ENCODE assay signal across 9 cellular contexts in the genomic region with DNA sequence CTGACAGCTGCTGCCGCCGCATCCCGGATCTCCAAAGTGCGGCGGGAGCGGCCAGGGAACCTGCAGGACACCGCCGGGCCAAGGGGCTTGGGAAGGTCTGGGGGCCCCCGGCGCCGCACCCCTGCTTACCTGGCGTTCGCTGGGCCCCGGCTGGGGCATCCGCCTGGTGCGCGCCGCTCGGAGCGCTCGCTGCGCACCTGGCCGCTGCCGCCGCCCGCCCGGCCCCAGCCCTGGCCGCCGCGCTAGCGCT. TPM values are rescaled to one million over a fixed set of nuclear protein-coding genes. Genes with fewer than 3 reads are reported as not detected.
A peak's percentile ranks its signal among the peaks of the same experiment; 100 is the strongest.
DNase-seq lines count a peak whose midpoint lies in the region; ATAC-seq and TF ChIP-seq lines count a peak whose summit lies in the region.
"Had no signal": no experiment of that assay in that cellular context is flagged by ENCODE, and none has a peak within 500 bp of the region (broad histone marks: within the 10 kb centered on the region; RNA-seq: fewer than 3 reads in every experiment).

No MANE protein-coding gene starts in this region.

- peak; percentile 46 for ATAC-seq in HG03175 (IDR thresholded peaks at IDR 0.05; ENCODE audit: unreplicated experiment)
- ATAC-seq in GM21737 (IDR thresholded peaks at IDR 0.05; ENCODE audit: unreplicated experiment), result no peak

- DNase-seq in endothelial cell (ENCODE audit: low spot score), result peak; percentile 30
- no peak for DNase-seq in osteocyte (ENCODE audit: extremely low spot score, unreplicated experiment)
- DNase-seq in islet precursor cell, result no peak
- DNase-seq in kidney glomerular epithelial cell (lab: John Stamatoyannopoulos, UW), result no peak
- no peak for DNase-seq in NCI-H146 (lab: John Stamatoyannopoulos, UW)
- DNase-seq: KG1 had no signal

- H3K27me3 ChIP-seq in BLaER1 treated with 17β-estradiol and CSF1 and Interleukin-3, amounts not matched to agents 10 nM and 100 nM, result peaks cover 64 to 77% (median 71%) of the 10 kb centered on the region in 11 experiments

- peaks cover 0 to 24% (median 11%) of the 10 kb centered on the region in 11 experiments; a peak in 11 of 22 replicates for H4K20me1 ChIP-seq in BLaER1 treated with 17β-estradiol and CSF1 and Interleukin-3, amounts not matched to agents 10 nM and 100 nM

- H3K4me1 Mint-ChIP-seq in endothelial cell (ENCODE audit: unreplicated experiment) (peaks cover 45% of the 10 kb centered on the region), osteocyte (ENCODE audit: unreplicated experiment) (peaks cover 47% of the 10 kb centered on the region)

- H3K9me3 Mint-ChIP-seq in endothelial cell (ENCODE audit: unreplicated experiment), result no peaks in the 10 kb centered on the region
- H3K9me3 Mint-ChIP-seq in osteocyte (ENCODE audit: unreplicated experiment), result no peaks in the 10 kb centered on the region

- TF ChIP-seq CTCF in endothelial cell (IDR thresholded peaks at IDR 0.05; ENCODE audit: unreplicated experiment) (no peak), osteocyte (IDR thresholded peaks at IDR 0.05) (no peak)

- no peak overlapping the region for H3K27ac Mint-ChIP-seq in endothelial cell (ENCODE audit: unreplicated experiment)
- peak overlapping the region; percentile 81 for H3K27ac Mint-ChIP-seq in osteocyte (ENCODE audit: unreplicated experiment)

- H3K9ac ChIP-seq in BLaER1 treated with 17β-estradiol and CSF1 and Interleukin-3, amounts not matched to agents 10 nM and 100 nM, result no peak overlapping the region

- H3K4me1 ChIP-seq in BLaER1 treated with 17β-estradiol and CSF1 and Interleukin-3, amounts not matched to agents 10 nM and 100 nM, result peaks cover 7 to 32% (median 16%) of the 10 kb centered on the region in 10 experiments; a peak in 18 of 20 replicates

- no peak overlapping the region for H3K27ac ChIP-seq in BLaER1 treated with 17β-estradiol and CSF1 and Interleukin-3, amounts not matched to agents 10 nM and 100 nM

- peaks cover 0 to 6% (median 0%) of the 10 kb centered on the region in 11 experiments; a peak in 2 of 22 replicates for H3K36me3 ChIP-seq in BLaER1 treated with 17β-estradiol and CSF1 and Interleukin-3, amounts not matched to agents 10 nM and 100 nM

- H3K27me3 Mint-ChIP-seq in endothelial cell (ENCODE audit: unreplicated experiment), result peaks cover 17% of the 10 kb centered on the region
- no peaks in the 10 kb centered on the region for H3K27me3 Mint-ChIP-seq in osteocyte (ENCODE audit: unreplicated experiment)

- peaks cover 15 to 37% (median 26%) of the 10 kb centered on the region in 11 experiments for H3K9me3 ChIP-seq in BLaER1 treated with 17β-estradiol and CSF1 and Interleukin-3, amounts not matched to agents 10 nM and 100 nM (replicated peaks in 1 of 11)

- peak overlapping the region; percentile 22 to 63 (median 46); a peak in 17 of 20 replicates for H3K4me3 ChIP-seq in BLaER1 treated with 17β-estradiol and CSF1 and Interleukin-3, amounts not matched to agents 10 nM and 100 nM

- peak overlapping the region; percentile 37 to 95 (median 76); a peak in 21 of 22 replicates for H3K4me2 ChIP-seq in BLaER1 treated with 17β-estradiol and CSF1 and Interleukin-3, amounts not matched to agents 10 nM and 100 nM

- H3K4me3 Mint-ChIP-seq in endothelial cell (ENCODE audit: unreplicated experiment) (peak overlapping the region; percentile 98), osteocyte (ENCODE audit: unreplicated experiment) (peak overlapping the region; percentile 91)

- H3K36me3 Mint-ChIP-seq in endothelial cell (ENCODE audit: low read depth, unreplicated experiment) (peaks cover 10% of the 10 kb centered on the region), osteocyte (ENCODE audit: unreplicated experiment) (no peaks in the 10 kb centered on the region)

RNA-seq across cellular contexts. Expression of a gene that starts 0.3 kb away (rescaled TPM):
- total RNA-seq in endothelial cell (ENCODE audit: unreplicated experiment) (66.7 TPM), osteocyte (38.5 and 38.7 TPM in 2 replicates)
